Comparison of ENCODE assay signal across 1 cellular context in genomic region chr22:19097518-19097917, GRCh38.
TF ChIP-seq lines count a peak whose summit lies in the region.

No MANE protein-coding gene starts in this region.

TF ChIP-seq in GM23338, 12 proteins besides CTCF, POLR2A, EP300 and RAD21 (continued from another document):
- no peak for TF ChIP-seq ZNF462 (CRISPR knock-in tag; IDR thresholded peaks at IDR 0.05)
- TF ChIP-seq ETS1 (IDR thresholded peaks at IDR 0.05), result no peak
- TF ChIP-seq EZH2 (IDR thresholded peaks at IDR 0.05; ENCODE audit: low read depth, unreplicated experiment), result no peak
- TF ChIP-seq JUNB (IDR thresholded peaks at IDR 0.05; ENCODE audit: unreplicated experiment), result no peak
- TF ChIP-seq CREB1 (CRISPR knock-in tag; IDR thresholded peaks at IDR 0.05; ENCODE audit: low read depth), result no peak
- no peak for TF ChIP-seq STAT1 (IDR thresholded peaks at IDR 0.05; ENCODE audit: unreplicated experiment)
